In genomic region chr9:18208166-18209059, GRCh38 we compare ENCODE assay signal across 8 cellular contexts.
DNase-seq lines count a peak whose midpoint lies in the region; ATAC-seq and TF ChIP-seq lines count a peak whose summit lies in the region.

No MANE protein-coding gene starts in this region.

- H3K9me3 ChIP-seq in smooth muscle cell (replicated peaks; ENCODE audit: low read depth) = no peaks in the 10 kb centered on the region

- intact Hi-C loops in head of caudate nucleus (cut with DNase I) = loop anchor here (5.0 kb wide), 1 partner anchor 396 kb away; no protein-coding TSS in a partner anchor

- no peaks in the 10 kb centered on the region for H3K36me3 ChIP-seq in smooth muscle cell (ENCODE audit: low read depth)

- no peaks in the 10 kb centered on the region for H3F3A ChIP-seq in smooth muscle cell (ENCODE audit: low read depth)

- no peak overlapping the region for H3K9ac ChIP-seq in smooth muscle cell (ENCODE audit: low read depth)

- no peaks in the 10 kb centered on the region for H3K4me1 ChIP-seq in smooth muscle cell (ENCODE audit: low read depth)

- no peaks in the 10 kb centered on the region for H4K20me1 ChIP-seq in smooth muscle cell (ENCODE audit: low read depth)

- no peaks in the 10 kb centered on the region for H3K79me2 ChIP-seq in smooth muscle cell (ENCODE audit: low read depth)

- DNase-seq in ACHN = peak; percentile 50
- peak; percentile 36 for DNase-seq in H4 (ENCODE audit: low spot score)
- peak; percentile 56 for DNase-seq in SK-MEL-5 (ENCODE audit: low read depth, low spot score)
- peak in 24 of 42 donors; percentile 3 to 48 (median 22) for DNase-seq in head of caudate nucleus
- peak; percentile 3 for DNase-seq in smooth muscle cell (lab: John Stamatoyannopoulos, UW; ENCODE audit: unreplicated experiment)
- DNase-seq in HK-2 (ENCODE audit: unreplicated experiment) = no peak

- no peak overlapping the region for H3K4me2 ChIP-seq in smooth muscle cell

- ATAC-seq in HG02610 (IDR thresholded peaks at IDR 0.05; ENCODE audit: unreplicated experiment) (no peak), GM18870 (IDR thresholded peaks at IDR 0.05; ENCODE audit: unreplicated experiment) (no peak)

- H3K27ac ChIP-seq in smooth muscle cell (ENCODE audit: low read depth) = no peak overlapping the region

- TF ChIP-seq CTCF in smooth muscle cell (IDR thresholded peaks at IDR 0.05; ENCODE audit: borderline replicate concordance, insufficient read depth, poor library complexity, severe bottlenecking) = peak; percentile 69

- in situ Hi-C loops in ACHN (cut with HindIII; ENCODE audit: low pct_ligation_motif_present, low pct_unique_long_range_greater_than_20kb, low sequenced_read_pairs) (no loop called here), SK-MEL-5 (cut with HindIII; ENCODE audit: low pct_unique_long_range_greater_than_20kb, low sequenced_read_pairs) (no loop called here)

- no peak overlapping the region for H3K4me3 ChIP-seq in smooth muscle cell

- no peak overlapping the region for H2AFZ ChIP-seq in smooth muscle cell (ENCODE audit: low read depth)

- peaks cover 13% of the 10 kb centered on the region for H3K27me3 ChIP-seq in smooth muscle cell (ENCODE audit: low read depth)

- 37% methylated on average over 3 of the region's 3 CpGs for WGBS in smooth muscle cell (ENCODE audit: low lambda C conversion rate)
